Comparison of ENCODE assay signal across 1 cellular context in the genomic region with DNA sequence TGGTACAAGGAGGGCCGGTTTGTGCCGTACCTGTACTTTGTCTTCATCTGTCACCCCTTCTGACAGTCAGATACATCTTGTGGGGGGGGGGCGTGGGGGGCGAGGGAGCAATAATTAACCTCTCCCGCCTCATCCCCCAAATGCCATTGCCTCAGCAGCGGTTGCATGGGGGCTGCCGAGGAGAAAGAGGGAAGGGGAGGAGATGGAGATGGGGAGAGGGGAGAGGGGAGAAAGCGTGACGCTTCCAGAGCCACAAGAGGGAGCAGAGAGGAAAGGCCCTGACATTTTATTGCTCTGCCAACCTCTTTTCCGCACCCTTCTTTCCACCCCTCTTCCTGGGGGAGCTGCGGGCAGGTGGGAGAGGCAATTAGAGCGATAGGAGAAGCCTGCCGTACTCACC.
TF ChIP-seq lines count a peak whose summit lies in the region.

No MANE protein-coding gene starts in this region.

TF ChIP-seq in GM23338, 12 proteins besides CTCF, POLR2A, EP300 and RAD21 (continued from another document):
- TF ChIP-seq, protein P1, sequence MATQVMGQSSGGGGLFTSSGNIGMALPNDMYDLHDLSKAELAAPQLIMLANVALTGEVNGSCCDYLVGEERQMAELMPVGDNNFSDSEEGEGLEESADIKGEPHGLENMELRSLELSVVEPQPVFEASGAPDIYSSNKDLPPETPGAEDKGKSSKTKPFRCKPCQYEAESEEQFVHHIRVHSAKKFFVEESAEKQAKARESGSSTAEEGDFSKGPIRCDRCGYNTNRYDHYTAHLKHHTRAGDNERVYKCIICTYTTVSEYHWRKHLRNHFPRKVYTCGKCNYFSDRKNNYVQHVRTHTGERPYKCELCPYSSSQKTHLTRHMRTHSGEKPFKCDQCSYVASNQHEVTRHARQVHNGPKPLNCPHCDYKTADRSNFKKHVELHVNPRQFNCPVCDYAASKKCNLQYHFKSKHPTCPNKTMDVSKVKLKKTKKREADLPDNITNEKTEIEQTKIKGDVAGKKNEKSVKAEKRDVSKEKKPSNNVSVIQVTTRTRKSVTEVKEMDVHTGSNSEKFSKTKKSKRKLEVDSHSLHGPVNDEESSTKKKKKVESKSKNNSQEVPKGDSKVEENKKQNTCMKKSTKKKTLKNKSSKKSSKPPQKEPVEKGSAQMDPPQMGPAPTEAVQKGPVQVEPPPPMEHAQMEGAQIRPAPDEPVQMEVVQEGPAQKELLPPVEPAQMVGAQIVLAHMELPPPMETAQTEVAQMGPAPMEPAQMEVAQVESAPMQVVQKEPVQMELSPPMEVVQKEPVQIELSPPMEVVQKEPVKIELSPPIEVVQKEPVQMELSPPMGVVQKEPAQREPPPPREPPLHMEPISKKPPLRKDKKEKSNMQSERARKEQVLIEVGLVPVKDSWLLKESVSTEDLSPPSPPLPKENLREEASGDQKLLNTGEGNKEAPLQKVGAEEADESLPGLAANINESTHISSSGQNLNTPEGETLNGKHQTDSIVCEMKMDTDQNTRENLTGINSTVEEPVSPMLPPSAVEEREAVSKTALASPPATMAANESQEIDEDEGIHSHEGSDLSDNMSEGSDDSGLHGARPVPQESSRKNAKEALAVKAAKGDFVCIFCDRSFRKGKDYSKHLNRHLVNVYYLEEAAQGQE (IDR thresholded peaks at IDR 0.05; ENCODE audit: unreplicated experiment) = no peak
